19 cellular contexts compared by ENCODE assay signal in genomic region chr19:49950590-49950948, GRCh38. TPM values are rescaled to one million over a fixed set of nuclear protein-coding genes. Genes with fewer than 3 reads are reported as not detected.
"Had no signal": no experiment of that assay in that cellular context is flagged by ENCODE, and none has a peak within 500 bp of the region (broad histone marks: within the 10 kb centered on the region; RNA-seq: fewer than 3 reads in every experiment).

No MANE protein-coding gene starts in this region.

- H3K4me3 ChIP-seq: coronary artery, hepatocyte, lung, right atrium auricular region, sigmoid colon, skin epidermis had no signal

- H2AFZ ChIP-seq: hepatocyte had no signal

- H3K36me3 Mint-ChIP-seq: naive B cell had no signal

- H3K27ac ChIP-seq: coronary artery, hepatocyte, right atrium auricular region, sigmoid colon, skin epidermis had no signal

- ATAC-seq: left ventricle myocardium superior had no signal

- H3K4me3 Mint-ChIP-seq: naive B cell had no signal

- DNase-seq: effector CD8-positive, alpha-beta T cell; foreskin melanocyte; left colon; left ventricle myocardium superior; mesenchymal stem cell; midbrain; naive B cell; occipital lobe; sigmoid colon; stimulated activated CD4-positive, alpha-beta T cell treated with anti-CD3 and anti-CD28 coated beads, Interleukin-12 subunit alpha, Interleukin-12 subunit beta, amount 100 ng/mL, for 4 hours; stimulated activated naive CD4-positive, alpha-beta T cell treated with Interleukin-2 at 50 U/mL for 16 hours; trophoblast cell had no signal

- H3K79me2 ChIP-seq: hepatocyte had no signal

- H3K4me2 ChIP-seq: hepatocyte had no signal

- H3K9me3 ChIP-seq: right atrium auricular region, sigmoid colon had no signal

- H3K36me3 ChIP-seq: right atrium auricular region, sigmoid colon had no signal

- H3K27me3 ChIP-seq: hepatocyte, right atrium auricular region had no signal

RNA-seq across cellular contexts. Expression of gene SIGLEC11, which starts 10.4 kb away (rescaled TPM):
- total RNA-seq: dermis microvascular lymphatic vessel endothelial cell, kidney epithelial cell had no signal

RNA-seq across cellular contexts. Expression of gene IL4I1, which starts 53.9 kb away (rescaled TPM):
- total RNA-seq: left ventricle myocardium superior, occipital lobe had no signal
